8 cellular contexts compared by ENCODE assay signal in the genomic region with DNA sequence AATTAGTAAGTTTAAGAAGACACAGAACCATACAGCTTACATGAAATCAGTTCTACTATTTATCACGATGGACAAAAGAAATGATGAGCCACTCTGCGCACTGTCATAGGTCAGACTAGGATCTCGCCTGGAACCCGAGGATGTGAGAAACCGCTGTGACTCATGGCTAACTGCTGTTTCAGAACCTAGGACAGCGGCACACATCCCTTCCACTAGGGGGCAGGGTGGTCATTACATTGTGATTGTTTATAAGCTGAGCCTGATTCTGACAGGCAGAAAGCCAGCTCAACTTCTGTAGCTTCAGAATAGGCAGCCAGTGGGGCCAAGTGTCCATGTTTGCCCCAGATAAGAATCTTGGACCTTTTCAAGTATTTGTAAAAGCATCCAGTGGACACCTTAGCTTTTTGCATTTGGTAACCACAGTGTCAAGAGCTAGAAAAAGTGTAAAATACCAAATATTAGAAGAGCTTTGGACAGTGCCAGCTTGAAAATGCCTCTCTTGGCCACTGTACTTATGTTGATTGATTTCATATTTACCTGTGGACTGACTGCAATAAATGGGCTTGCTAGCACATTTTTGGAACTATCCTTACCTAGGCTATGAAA.
A peak's percentile ranks its signal among the peaks of the same experiment; 100 is the strongest.
DNase-seq lines count a peak whose midpoint lies in the region; ATAC-seq, FAIRE-seq and TF ChIP-seq lines count a peak whose summit lies in the region.

No MANE protein-coding gene starts in this region.

- no peak overlapping the region for H3K27ac Mint-ChIP-seq in naive B cell
- H3K27ac Mint-ChIP-seq in stimulated activated effector memory CD8-positive, alpha-beta T cell treated with anti-CD3 and anti-CD28 coated beads, Interleukin-12 subunit alpha, Interleukin-12 subunit beta, amount 100 ng/mL, for 72 hours: no peak overlapping the region

- H3K27me3 Mint-ChIP-seq in naive B cell: peaks cover 8 to 16% (median 14%) of the 10 kb centered on the region in 3 donors

- no peaks in the 10 kb centered on the region for H3K9me3 Mint-ChIP-seq in naive B cell
- H3K9me3 Mint-ChIP-seq in stimulated activated effector memory CD8-positive, alpha-beta T cell treated with anti-CD3 and anti-CD28 coated beads, Interleukin-12 subunit alpha, Interleukin-12 subunit beta, amount 100 ng/mL, for 72 hours: no peaks in the 10 kb centered on the region

- peak; percentile 98 for TF ChIP-seq CTCF in D721Med (IDR thresholded peaks at IDR 0.05; ENCODE audit: insufficient read depth, missing control alignments)
- peak; percentile 99 for TF ChIP-seq CTCF in epithelial cell of proximal tubule (conservative IDR thresholded peaks at IDR 0.05; ENCODE audit: low read depth, low read length)

- no peak overlapping the region for H3K4me3 ChIP-seq in epithelial cell of proximal tubule (ENCODE audit: low read depth, low read length)

- H3K4me1 Mint-ChIP-seq in naive B cell: peaks cover 0 to 6% (median 0%) of the 10 kb centered on the region in 3 donors
- H3K4me1 Mint-ChIP-seq in stimulated activated effector memory CD8-positive, alpha-beta T cell treated with anti-CD3 and anti-CD28 coated beads, Interleukin-12 subunit alpha, Interleukin-12 subunit beta, amount 100 ng/mL, for 72 hours: peaks cover 5% of the 10 kb centered on the region

- no peak for FAIRE-seq in D721Med (lab: Jason Lieb, UNC)

- peak; percentile 13 for DNase-seq in D721Med (ENCODE audit: insufficient read length, low spot score)
- peak; percentile 78 for DNase-seq in HK-2 (ENCODE audit: unreplicated experiment)
- peak; percentile 48 for DNase-seq in NOMO-1 treated with dmso at 0.1 percent for 144 hours (lab: John Stamatoyannopoulos, UW; ENCODE audit: unreplicated experiment)
- peak; percentile 62 for DNase-seq in activated CD8-positive, alpha-beta memory T cell treated with anti-CD3 and anti-CD28 coated beads, Interleukin-2, amount 50 U/mL, for 24 hours (ENCODE audit: extremely low read depth)
- peak; percentile 48 for DNase-seq in epithelial cell of proximal tubule (ENCODE audit: low read depth)
- peak; percentile 59 for DNase-seq in naive B cell
- peak; percentile 70 to 91 for DNase-seq in stimulated activated effector memory CD8-positive, alpha-beta T cell treated with anti-CD3 and anti-CD28 coated beads, Interleukin-12 subunit alpha, Interleukin-12 subunit beta, amount 100 ng/mL, for 72 hours (ENCODE audit: low spot score in 2 of 2)

- peak overlapping the region in 1 of 8 donors; percentile 65 for H3K4me3 Mint-ChIP-seq in naive B cell
- no peak overlapping the region for H3K4me3 Mint-ChIP-seq in stimulated activated effector memory CD8-positive, alpha-beta T cell treated with anti-CD3 and anti-CD28 coated beads, Interleukin-12 subunit alpha, Interleukin-12 subunit beta, amount 100 ng/mL, for 72 hours

- H3K36me3 Mint-ChIP-seq in naive B cell: no peaks in the 10 kb centered on the region
- no peaks in the 10 kb centered on the region for H3K36me3 Mint-ChIP-seq in stimulated activated effector memory CD8-positive, alpha-beta T cell treated with anti-CD3 and anti-CD28 coated beads, Interleukin-12 subunit alpha, Interleukin-12 subunit beta, amount 100 ng/mL, for 72 hours

- peak; percentile 99 for ATAC-seq in GM21367 (IDR thresholded peaks at IDR 0.05; ENCODE audit: unreplicated experiment)
- peak; percentile 79 to 84 for ATAC-seq in naive B cell (ENCODE audit: low read depth in 2 of 2)
- ATAC-seq in stimulated activated effector memory CD8-positive, alpha-beta T cell treated with anti-CD3 and anti-CD28 coated beads, Interleukin-12 subunit alpha, Interleukin-12 subunit beta, amount 100 ng/mL, for 72 hours: peak; percentile 99

Comparison
In these comparisons a context has a peak if more than half of its experiments do, and no peak if none do; other contexts are left out.
1. DNase-seq: peak in every context shown above with its lines; median percentile 80 in stimulated activated effector memory CD8-positive, alpha-beta T cell treated with anti-CD3 and anti-CD28 coated beads, Interleukin-12 subunit alpha, Interleukin-12 subunit beta, amount 100 ng/mL, for 72 hours; 78 in HK-2; 62 in activated CD8-positive, alpha-beta memory T cell treated with anti-CD3 and anti-CD28 coated beads, Interleukin-2, amount 50 U/mL, for 24 hours; 59 in naive B cell; 48 in NOMO-1 treated with dmso at 0.1 percent for 144 hours; 48 in epithelial cell of proximal tubule; 13 in D721Med.